In the genomic region with DNA sequence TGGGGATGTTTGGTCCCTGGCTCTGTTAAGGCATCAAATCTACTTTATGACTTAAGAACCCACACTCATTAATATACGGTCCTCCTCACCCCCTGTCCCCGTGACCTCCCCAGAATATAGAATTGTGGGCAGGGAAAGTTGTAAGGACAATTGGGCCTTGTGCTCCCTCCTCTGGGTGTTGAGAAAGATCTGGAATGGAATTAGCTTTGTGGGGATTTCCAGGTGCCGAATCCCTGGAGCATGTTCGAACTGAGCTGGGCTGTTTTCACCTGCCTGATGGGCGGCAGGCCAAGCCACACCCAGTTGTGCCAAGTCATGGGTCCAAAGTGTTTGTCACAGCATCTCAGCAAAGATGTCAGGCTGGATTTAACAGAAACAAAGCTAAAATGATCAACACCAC, we compare ENCODE assay signal across 12 cellular contexts.
DNase-seq lines count a peak whose midpoint lies in the region; ATAC-seq and TF ChIP-seq lines count a peak whose summit lies in the region.
"Had no signal": no experiment of that assay in that cellular context is flagged by ENCODE, and none has a peak within 500 bp of the region (broad histone marks: within the 10 kb centered on the region; RNA-seq: fewer than 3 reads in every experiment).

No MANE protein-coding gene starts in this region.

- H3K36me3 ChIP-seq in stomach (no peaks in the 10 kb centered on the region), ascending aorta (no peaks in the 10 kb centered on the region)

- peak overlapping the region; percentile 92 for H3K27ac ChIP-seq in RWPE1
- H3K27ac ChIP-seq in stomach, result peak overlapping the region in 1 of 5 donors; percentile 72
- no peak overlapping the region for H3K27ac ChIP-seq in ascending aorta
- H3K27ac ChIP-seq: VCaP had no signal

- H3K4me1 ChIP-seq in stomach, result peaks cover 7 to 25% (median 20%) of the 10 kb centered on the region in 4 donors
- peaks cover 6 to 10% of the 10 kb centered on the region in 2 donors for H3K4me1 ChIP-seq in ascending aorta

- CTCF ChIA-PET in RWPE1 (lab: Yijun Ruan, JAX), result interaction anchor here (1.5 to 1.8 kb wide), 2 partner anchors 85 to 135 kb away, joined by 3 to 14 read pairs; no protein-coding TSS in a partner anchor

- 35 to 79% (median 58%) methylated on average over 5 of the region's 5 CpGs for WGBS in stomach, 5 donors

- TF ChIP-seq EP300 in stomach (IDR thresholded peaks at IDR 0.05), result no peak

- no peaks in the 10 kb centered on the region for H3K9me3 ChIP-seq in stomach
- H3K9me3 ChIP-seq in ascending aorta, result no peaks in the 10 kb centered on the region

- no peak; the same call in 1 of the 2 replicates for TF ChIP-seq CTCF in RWPE1 (conservative IDR thresholded peaks at IDR 0.05; ENCODE audit: low read depth)
- no peak for TF ChIP-seq CTCF in stomach (IDR thresholded peaks at IDR 0.05)
- no peak for TF ChIP-seq CTCF in ascending aorta (IDR thresholded peaks at IDR 0.05)

- H3K27me3 ChIP-seq in stomach, result no peaks in the 10 kb centered on the region
- no peaks in the 10 kb centered on the region for H3K27me3 ChIP-seq in ascending aorta

- ATAC-seq in GM21619 (IDR thresholded peaks at IDR 0.05; ENCODE audit: unreplicated experiment), result no peak

- POLR2A ChIA-PET in RWPE1 (lab: Yijun Ruan, JAX; ENCODE audit: low non-redundant PET), result no interaction called here

- intact Hi-C loops in stomach (cut with DNase I; ENCODE audit: low total_unique reads) (loop anchor here (10.0 kb wide), 1 partner anchor 120 kb away; no protein-coding TSS in a partner anchor), ascending aorta (cut with DNase I) (loop anchor here (5.0 kb wide), 1 partner anchor 252 kb away; no protein-coding TSS in a partner anchor)

- TF ChIP-seq POLR2A in stomach (IDR thresholded peaks at IDR 0.05), result no peak

- H3K4me3 ChIP-seq in stomach (no peak overlapping the region), ascending aorta (no peak overlapping the region)

- peak; percentile 65 for DNase-seq in HPDE6-E6E7 (ENCODE audit: extremely low spot score)
- DNase-seq in RWPE1 (ENCODE audit: low spot score), result peak; percentile 69
- peak; percentile 57 for DNase-seq in globus pallidus (ENCODE audit: low spot score)
- peak; percentile 63 for DNase-seq in stomach
- DNase-seq in NCI-H524 treated with DMSO at 0.1 percent for 48 hours (lab: John Stamatoyannopoulos, UW), result no peak
- no peak for DNase-seq in ascending aorta (ENCODE audit: low spot score in 2 of 2)
- DNase-seq in hepatic stellate cell (ENCODE audit: low spot score), result no peak
- DNase-seq: aorta, NCI-H2171, SHP77 treated with DMSO at 0.1 percent for 48 hours had no signal

Comparison
In these comparisons a context has a peak if more than half of its experiments do, and no peak if none do; other contexts are left out.
1. DNase-seq: peak in HPDE6-E6E7 (single experiment), RWPE1 (single experiment), globus pallidus (single experiment) and stomach (single experiment); none in NCI-H524 treated with DMSO at 0.1 percent for 48 hours (single experiment), ascending aorta (0 of 2) and hepatic stellate cell (single experiment).